Comparison of ENCODE assay signal across 11 cellular contexts in genomic region chr11:124670732-124671131, GRCh38. TPM values are rescaled to one million over a fixed set of nuclear protein-coding genes. Genes with fewer than 3 reads are reported as not detected.
A peak's percentile ranks its signal among the peaks of the same experiment; 100 is the strongest.
DNase-seq lines count a peak whose midpoint lies in the region; ATAC-seq and TF ChIP-seq lines count a peak whose summit lies in the region.
"Had no signal": no experiment of that assay in that cellular context is flagged by ENCODE, and none has a peak within 500 bp of the region (broad histone marks: within the 10 kb centered on the region; RNA-seq: fewer than 3 reads in every experiment).

No MANE protein-coding gene starts in this region.

- DNase-seq in CD1c-positive myeloid dendritic cell (ENCODE audit: extremely low spot score) (peak; percentile 49), SKM-1 (lab: John Stamatoyannopoulos, UW; ENCODE audit: unreplicated experiment) (peak; percentile 80), pons (ENCODE audit: low spot score) (no peak), NCI-H1105 treated with DMSO at 0.1 percent for 48 hours (lab: John Stamatoyannopoulos, UW) (no peak), suprapubic skin (ENCODE audit: low spot score in 2 of 2) (no peak)
- DNase-seq in central memory CD4-positive, alpha-beta T cell: peak; percentile 63
- DNase-seq: foreskin melanocyte, SJCRH30 had no signal

- peaks cover 23% of the 10 kb centered on the region for H3K4me1 Mint-ChIP-seq in stimulated activated memory B cell treated with anti-CD40 and anti-IgM and Interleukin-4, amounts not matched to agents 10 μg/mL and 1 μg/mL and 100 μg/mL, for 72 hours

- 50% methylated on average over 3 of the region's 3 CpGs for WGBS in suprapubic skin

- no peaks in the 10 kb centered on the region for H3K27me3 ChIP-seq in suprapubic skin
- H3K27me3 ChIP-seq: SJCRH30 had no signal

- H3K9me3 Mint-ChIP-seq in stimulated activated memory B cell treated with anti-CD40 and anti-IgM and Interleukin-4, amounts not matched to agents 10 μg/mL and 1 μg/mL and 100 μg/mL, for 72 hours: no peaks in the 10 kb centered on the region
- H3K9me3 Mint-ChIP-seq: natural killer cell treated with Interleukin-12 subunit alpha and Interleukin-12 subunit beta and Interleukin-15 and Interleukin-18, amount 100 ng/mL, for 72 hours had no signal

- no peak overlapping the region for H3K4me3 Mint-ChIP-seq in stimulated activated memory B cell treated with anti-CD40 and anti-IgM and Interleukin-4, amounts not matched to agents 10 μg/mL and 1 μg/mL and 100 μg/mL, for 72 hours
- H3K4me3 Mint-ChIP-seq: natural killer cell treated with Interleukin-12 subunit alpha and Interleukin-12 subunit beta and Interleukin-15 and Interleukin-18, amount 100 ng/mL, for 72 hours had no signal

- H3K36me3 ChIP-seq in suprapubic skin: peaks cover 9% of the 10 kb centered on the region
- H3K36me3 ChIP-seq: SJCRH30 had no signal

- no peak overlapping the region for H3K27ac Mint-ChIP-seq in stimulated activated memory B cell treated with anti-CD40 and anti-IgM and Interleukin-4, amounts not matched to agents 10 μg/mL and 1 μg/mL and 100 μg/mL, for 72 hours
- H3K27ac Mint-ChIP-seq: natural killer cell treated with Interleukin-12 subunit alpha and Interleukin-12 subunit beta and Interleukin-15 and Interleukin-18, amount 100 ng/mL, for 72 hours had no signal

- H3K9me3 ChIP-seq in suprapubic skin: no peaks in the 10 kb centered on the region
- H3K9me3 ChIP-seq: SJCRH30 had no signal

- no peak for TF ChIP-seq CTCF in suprapubic skin (IDR thresholded peaks at IDR 0.05)

- H3K36me3 Mint-ChIP-seq in stimulated activated memory B cell treated with anti-CD40 and anti-IgM and Interleukin-4, amounts not matched to agents 10 μg/mL and 1 μg/mL and 100 μg/mL, for 72 hours: no peaks in the 10 kb centered on the region
- H3K36me3 Mint-ChIP-seq: natural killer cell treated with Interleukin-12 subunit alpha and Interleukin-12 subunit beta and Interleukin-15 and Interleukin-18, amount 100 ng/mL, for 72 hours had no signal

- no peaks in the 10 kb centered on the region for H3K27me3 Mint-ChIP-seq in stimulated activated memory B cell treated with anti-CD40 and anti-IgM and Interleukin-4, amounts not matched to agents 10 μg/mL and 1 μg/mL and 100 μg/mL, for 72 hours
- H3K27me3 Mint-ChIP-seq: natural killer cell treated with Interleukin-12 subunit alpha and Interleukin-12 subunit beta and Interleukin-15 and Interleukin-18, amount 100 ng/mL, for 72 hours had no signal

- peaks cover 17% of the 10 kb centered on the region for H3K4me1 ChIP-seq in suprapubic skin
- H3K4me1 ChIP-seq: SJCRH30 had no signal

- TF ChIP-seq POLR2A in suprapubic skin (IDR thresholded peaks at IDR 0.05): no peak

- no peak overlapping the region for H3K4me3 ChIP-seq in suprapubic skin
- H3K4me3 ChIP-seq: SJCRH30 had no signal

- TF ChIP-seq EP300 in suprapubic skin (IDR thresholded peaks at IDR 0.05): no peak

- ATAC-seq in GM21737 (IDR thresholded peaks at IDR 0.05; ENCODE audit: unreplicated experiment): peak; percentile 35
- ATAC-seq in stimulated activated memory B cell treated with anti-CD40 and anti-IgM and Interleukin-4, amounts not matched to agents 10 μg/mL and 1 μg/mL and 100 μg/mL, for 72 hours: no peak
- ATAC-seq: natural killer cell treated with Interleukin-12 subunit alpha and Interleukin-12 subunit beta and Interleukin-15 and Interleukin-18, amount 100 ng/mL, for 72 hours had no signal

- no peak overlapping the region for H3K27ac ChIP-seq in suprapubic skin
- H3K27ac ChIP-seq: SJCRH30 had no signal

RNA-seq across cellular contexts. Expression of gene SIAE, which starts 2.8 kb away (rescaled TPM):
- total RNA-seq in suprapubic skin: 1 to 10 TPM; 6.6 to 8.9 (median 7.7) TPM

RNA-seq across cellular contexts. Expression of gene SPA17, which starts 3.0 kb away (rescaled TPM):
- total RNA-seq in suprapubic skin: 1 to 10 TPM; 1.1 to 8.1 (median 2.4) TPM

RNA-seq across cellular contexts. Expression of gene TBRG1, which starts 48.1 kb away (rescaled TPM):
- total RNA-seq in suprapubic skin: 10 to 100 TPM; 25.9 to 48.8 (median 32.8) TPM

RNA-seq across cellular contexts. Expression of gene PANX3, which starts 59.5 kb away (rescaled TPM):
- not detected for total RNA-seq in suprapubic skin
- total RNA-seq: natural killer cell treated with Interleukin-12 subunit alpha and Interleukin-12 subunit beta and Interleukin-15 and Interleukin-18, amount 100 ng/mL, for 72 hours; SJCRH30 had no signal

Comparison
In these comparisons a context has a peak if more than half of its experiments do, and no peak if none do; other contexts are left out.
1. DNase-seq: peak in CD1c-positive myeloid dendritic cell (single experiment), SKM-1 (single experiment) and central memory CD4-positive, alpha-beta T cell (single experiment); none in pons (single experiment), NCI-H1105 treated with DMSO at 0.1 percent for 48 hours (single experiment) and suprapubic skin (0 of 2).